18 cellular contexts compared by ENCODE assay signal in the genomic region with DNA sequence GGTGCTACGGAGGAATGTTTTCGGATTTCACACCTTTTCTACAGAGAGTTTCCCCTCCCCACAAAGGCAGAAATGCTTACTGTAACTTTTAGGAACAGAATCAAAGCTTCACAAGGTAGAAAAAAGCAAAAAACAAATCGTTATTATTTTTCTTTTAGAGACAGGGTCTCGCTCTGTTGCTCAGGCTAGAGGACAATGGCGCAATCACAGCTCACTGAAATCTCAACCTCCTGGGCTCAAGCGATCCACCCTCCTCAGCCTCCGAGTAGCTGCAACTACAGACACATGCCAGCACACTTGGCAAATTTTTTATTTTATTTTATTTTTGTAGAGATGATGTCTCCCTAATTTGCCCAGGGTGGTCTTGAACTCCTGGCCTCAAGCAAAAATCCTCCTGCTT.
DNase-seq lines count a peak whose midpoint lies in the region; ATAC-seq, FAIRE-seq and TF ChIP-seq lines count a peak whose summit lies in the region.
"Had no signal": no experiment of that assay in that cellular context is flagged by ENCODE, and none has a peak within 500 bp of the region (broad histone marks: within the 10 kb centered on the region; RNA-seq: fewer than 3 reads in every experiment).

No MANE protein-coding gene starts in this region.

- TF ChIP-seq EP300 in H1 (IDR thresholded peaks at IDR 0.05; ENCODE audit: borderline replicate concordance in 1 of 2, low read depth in 2 of 2, low read length in 2 of 2) = no peak

- H3K18ac ChIP-seq in H1 (ENCODE audit: extremely low read depth, low read length) = no peak overlapping the region

- no peaks in the 10 kb centered on the region for H3F3A ChIP-seq in MM.1S (ENCODE audit: insufficient read depth, low read length)

- H3K36me3 Mint-ChIP-seq in progenitor cell of endocrine pancreas (ENCODE audit: insufficient read depth) = peaks cover 3% of the 10 kb centered on the region
- H3K36me3 Mint-ChIP-seq: CD4-positive, alpha-beta memory T cell had no signal

- no peak overlapping the region for H3K4me2 ChIP-seq in MM.1S (ENCODE audit: low read depth, low read length)
- no peak overlapping the region for H3K4me2 ChIP-seq in H1 (ENCODE audit: insufficient read depth in 1 of 2, low read depth in 2 of 2, low read length in 2 of 2)

- no peak overlapping the region for H3K4ac ChIP-seq in H1 (replicated peaks; ENCODE audit: insufficient read length, low read depth, low read length)

- H4K8ac ChIP-seq in H1 (ENCODE audit: extremely low read depth, insufficient read depth, low read length) = no peak overlapping the region

- H2BK12ac ChIP-seq in H1 (ENCODE audit: low read depth, low read length) = no peak overlapping the region

- H3K27ac Mint-ChIP-seq in progenitor cell of endocrine pancreas = peak overlapping the region; percentile 84
- H3K27ac Mint-ChIP-seq: CD4-positive, alpha-beta memory T cell had no signal

- H3K79me1 ChIP-seq in H1 (ENCODE audit: low read depth, low read length) = no peaks in the 10 kb centered on the region

- no peak overlapping the region for H3K56ac ChIP-seq in H1 (replicated peaks; ENCODE audit: insufficient read length, low read depth, low read length)

- no peak overlapping the region for H3K4me3 ChIP-seq in MM.1S (ENCODE audit: low read length)
- no peak overlapping the region for H3K4me3 ChIP-seq in H1 (ENCODE audit: extremely low read depth in 1 of 4, insufficient read depth in 2 of 4, low read depth in 3 of 4, low read length in 4 of 4)

- no peak for ATAC-seq in HG02623 (IDR thresholded peaks at IDR 0.05; ENCODE audit: unreplicated experiment)

- peak overlapping the region; percentile 31 for H3K4me3 Mint-ChIP-seq in progenitor cell of endocrine pancreas (ENCODE audit: low read depth)
- H3K4me3 Mint-ChIP-seq: CD4-positive, alpha-beta memory T cell had no signal

- no peak overlapping the region for H2BK120ac ChIP-seq in H1 (replicated peaks; ENCODE audit: low read depth, low read length)

- H3K27ac ChIP-seq in MM.1S (ENCODE audit: low read length) = no peak overlapping the region
- H3K27ac ChIP-seq in H1 (ENCODE audit: low read depth, low read length) = no peak overlapping the region

- H3K23ac ChIP-seq in H1 (ENCODE audit: insufficient read length) = no peak overlapping the region

- H3K9ac ChIP-seq in MM.1S (ENCODE audit: low read length) (no peak overlapping the region), H1 (replicated peaks in 1 of 4; ENCODE audit: extremely low read depth in 1 of 4, low read depth in 3 of 4, low read length in 3 of 4) (no peak overlapping the region)

- H4K20me1 ChIP-seq in MM.1S (ENCODE audit: insufficient read depth, low read length) (no peaks in the 10 kb centered on the region), H1 (replicated peaks in 1 of 2; ENCODE audit: control insufficient read depth in 1 of 2, insufficient read depth in 2 of 2, low read length in 2 of 2) (no peaks in the 10 kb centered on the region)

- TF ChIP-seq POLR2A in H1 (IDR thresholded peaks at IDR 0.05; ENCODE audit: control extremely low read depth in 1 of 2, low read depth in 2 of 2, low read length in 2 of 2) = no peak

- H3K9me3 Mint-ChIP-seq in progenitor cell of endocrine pancreas (ENCODE audit: low read depth) = no peaks in the 10 kb centered on the region

- H4K5ac ChIP-seq in H1 (ENCODE audit: insufficient read length, low read depth, low read length) = no peak overlapping the region

- no peaks in the 10 kb centered on the region for H3K9me3 ChIP-seq in MM.1S (replicated peaks; ENCODE audit: insufficient read depth, low read length)
- no peaks in the 10 kb centered on the region for H3K9me3 ChIP-seq in H1 (ENCODE audit: insufficient read depth in 2 of 2, low read depth in 1 of 2, low read length in 1 of 2)

- H3K14ac ChIP-seq in H1 (ENCODE audit: insufficient read length) = no peak overlapping the region

- H2BK15ac ChIP-seq in H1 (ENCODE audit: low read length) = no peak overlapping the region

- 96% methylated on average over 7 of the region's 7 CpGs; no CpG with 5 or more reads in 1 of the 2 experiments for WGBS in H1 (ENCODE audit: extremely low coverage in 1 of 2, insufficient coverage in 1 of 2, insufficient read length in 1 of 2, insufficient replicate concordance in 2 of 2, low coverage in 1 of 2, low lambda C conversion rate in 2 of 2, missing lambda C conversion rate in 1 of 2), 2 experiments

- no peak overlapping the region for H2BK5ac ChIP-seq in H1 (ENCODE audit: low read depth, low read length)

- H3K79me2 ChIP-seq in MM.1S (ENCODE audit: low read length) (no peaks in the 10 kb centered on the region), H1 (ENCODE audit: control insufficient read depth in 1 of 2, insufficient read depth in 2 of 2, low read length in 2 of 2) (no peaks in the 10 kb centered on the region)

- H3K36me3 ChIP-seq in MM.1S (replicated peaks; ENCODE audit: insufficient read depth, low read length) (no peaks in the 10 kb centered on the region), H1 (ENCODE audit: control insufficient read depth in 2 of 4, insufficient read depth in 4 of 4, low read length in 3 of 4) (no peaks in the 10 kb centered on the region)

- H2BK20ac ChIP-seq in H1 (ENCODE audit: low read length) = no peak overlapping the region

- no peaks in the 10 kb centered on the region for H3K9me2 ChIP-seq in MM.1S (replicated peaks; ENCODE audit: insufficient read depth, low read length)

- H3K27me3 Mint-ChIP-seq in progenitor cell of endocrine pancreas = no peaks in the 10 kb centered on the region
- H3K27me3 Mint-ChIP-seq: CD4-positive, alpha-beta memory T cell had no signal

- CTCF ChIA-PET in H1 (lab: Charles Lee; ENCODE audit: partially characterized antibody) = interaction anchor here (1.0 to 1.6 kb wide), 2 partner anchors 13 to 110 kb away, joined by 3 to 4 read pairs; no protein-coding TSS in a partner anchor

- H3K23me2 ChIP-seq in H1 (ENCODE audit: low read depth, low read length) = no peaks in the 10 kb centered on the region

- TF ChIP-seq RAD21 in H1 (IDR thresholded peaks at IDR 0.05 in 1 of 2, conservative IDR thresholded peaks at IDR 0.05 in 1 of 2; ENCODE audit: low read depth in 2 of 2, low read length in 2 of 2) = no peak

- TF ChIP-seq CTCF in MM.1S (IDR thresholded peaks at IDR 0.05; ENCODE audit: low read length) (no peak), H1 (IDR thresholded peaks at IDR 0.05; ENCODE audit: control extremely low read depth in 1 of 3, insufficient read depth in 1 of 3, low read depth in 1 of 3, low read length in 3 of 3) (no peak), progenitor cell of endocrine pancreas (IDR thresholded peaks at IDR 0.05; ENCODE audit: unreplicated experiment) (no peak)

- DNase-seq in MM.1S = peak; percentile 50
- no peak for DNase-seq in H1 (ENCODE audit: low read depth in 1 of 2, low spot score in 2 of 2)
- DNase-seq in progenitor cell of endocrine pancreas (ENCODE audit: low spot score, unreplicated experiment) = no peak
- no peak for DNase-seq in mucosa of gallbladder (ENCODE audit: low spot score)
- no peak for DNase-seq in globus pallidus (ENCODE audit: low spot score)
- DNase-seq: C1 segment of cervical spinal cord; Calu3; CD4-positive, alpha-beta memory T cell; COR-L47; DMS53; DMS79 treated with DMSO at 0.1 percent for 48 hours; GF-D8; GOT3; H7; HCEC 1CT had no signal

- no peaks in the 10 kb centered on the region for H3K4me1 ChIP-seq in MM.1S (ENCODE audit: low read length)
- peaks cover 0 to 3% (median 1%) of the 10 kb centered on the region in 4 experiments; a peak in 1 of 7 replicates for H3K4me1 ChIP-seq in H1 (replicated peaks in 1 of 4; ENCODE audit: control insufficient read depth in 3 of 4, insufficient read depth in 4 of 4, low read length in 3 of 4)

- no peaks in the 10 kb centered on the region for H3K27me3 ChIP-seq in MM.1S (replicated peaks; ENCODE audit: insufficient read depth, low read length)
- H3K27me3 ChIP-seq in H1 (replicated peaks in 1 of 4; ENCODE audit: control insufficient read depth in 3 of 4, extremely low read depth in 1 of 4, insufficient read depth in 3 of 4, low read length in 3 of 4) = no peaks in the 10 kb centered on the region

- no peak for FAIRE-seq in H1 (lab: Jason Lieb, UNC)
- FAIRE-seq: GM12891, GM18507 had no signal

- no peak overlapping the region for H4K91ac ChIP-seq in H1 (replicated peaks; ENCODE audit: insufficient read length, low read length)

- POLR2A ChIA-PET in H1 (lab: Charles Lee; ENCODE audit: partially characterized antibody) = no interaction called here

- H2AK5ac ChIP-seq in H1 (ENCODE audit: low read depth, low read length) = no peak overlapping the region

- H2AFZ ChIP-seq in MM.1S (ENCODE audit: low read length) = no peak overlapping the region
- no peak overlapping the region for H2AFZ ChIP-seq in H1 (ENCODE audit: low read length)

- H3K4me1 Mint-ChIP-seq in progenitor cell of endocrine pancreas (ENCODE audit: low read depth) = peaks cover 37% of the 10 kb centered on the region
- H3K4me1 Mint-ChIP-seq: CD4-positive, alpha-beta memory T cell had no signal

TF ChIP-seq in H1, 55 proteins besides CTCF, POLR2A, EP300 and RAD21:
- TF ChIP-seq SP2 (IDR thresholded peaks at IDR 0.05; ENCODE audit: low read length) (no peak), TBP (IDR thresholded peaks at IDR 0.05; ENCODE audit: low read depth, low read length) (no peak), HDAC6 (IDR thresholded peaks at IDR 0.05; ENCODE audit: low read depth, low read length) (no peak), CEBPB (IDR thresholded peaks at IDR 0.05; ENCODE audit: low read depth, low read length) (peak; percentile 59; the same call in 1 of the 2 replicates), FOSL1 (IDR thresholded peaks at IDR 0.05; ENCODE audit: insufficient read depth, low read depth, low read length) (no peak)
- TF ChIP-seq, protein P1, sequence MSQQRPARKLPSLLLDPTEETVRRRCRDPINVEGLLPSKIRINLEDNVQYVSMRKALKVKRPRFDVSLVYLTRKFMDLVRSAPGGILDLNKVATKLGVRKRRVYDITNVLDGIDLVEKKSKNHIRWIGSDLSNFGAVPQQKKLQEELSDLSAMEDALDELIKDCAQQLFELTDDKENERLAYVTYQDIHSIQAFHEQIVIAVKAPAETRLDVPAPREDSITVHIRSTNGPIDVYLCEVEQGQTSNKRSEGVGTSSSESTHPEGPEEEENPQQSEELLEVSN (IDR thresholded peaks at IDR 0.05) = no peak
